Comparison of ENCODE assay signal across 9 cellular contexts in the genomic region with DNA sequence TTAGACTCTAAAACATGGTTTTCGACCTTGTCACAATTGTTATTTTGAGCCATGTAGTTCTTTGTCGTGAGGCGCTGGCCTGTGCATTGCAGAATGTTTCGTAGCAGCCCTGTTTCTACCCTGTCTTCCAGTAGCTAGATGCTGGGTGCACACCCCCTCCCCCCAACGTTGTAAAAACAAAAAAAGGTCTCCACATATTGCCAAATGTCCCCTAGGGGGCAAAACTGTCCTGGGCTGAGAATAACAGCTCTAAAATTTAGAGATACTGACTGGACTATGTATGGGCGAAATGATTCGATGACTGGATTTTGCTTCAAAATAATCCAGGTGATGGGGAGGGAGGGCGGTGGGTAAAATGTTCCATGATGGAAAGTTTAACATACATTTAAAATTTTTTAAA.
A peak's percentile ranks its signal among the peaks of the same experiment; 100 is the strongest.
DNase-seq lines count a peak whose midpoint lies in the region; ATAC-seq lines count a peak whose summit lies in the region.
"Had no signal": no experiment of that assay in that cellular context is flagged by ENCODE, and none has a peak within 500 bp of the region (broad histone marks: within the 10 kb centered on the region; RNA-seq: fewer than 3 reads in every experiment).

No MANE protein-coding gene starts in this region.

- POLR2A ChIA-PET in CD8-positive, alpha-beta memory T cell (lab: Charles Lee) = interaction anchor here (3.7 kb wide), 1 partner anchor 125 kb away, joined by 22 read pairs; a partner anchor contains a TSS

- no peaks in the 10 kb centered on the region for H3K9me2 ChIP-seq in GM23248 (ENCODE audit: insufficient read depth)

- H3K4me3 ChIP-seq in CD8-positive, alpha-beta memory T cell (ENCODE audit: low read length) = no peak overlapping the region
- H3K4me3 ChIP-seq in GM23248 = no peak overlapping the region

- 83% methylated on average over 8 of the region's 8 CpGs for WGBS in GM23248 (ENCODE audit: low coverage in 1 of 2, low lambda C conversion rate in 2 of 2, missing lambda C conversion rate in 2 of 2), 2 experiments

- ATAC-seq in GM21825 (IDR thresholded peaks at IDR 0.05; ENCODE audit: unreplicated experiment) (no peak), GM21526 (IDR thresholded peaks at IDR 0.05; ENCODE audit: low FRiP score, unreplicated experiment) (no peak), Right ventricle myocardium superior (ENCODE audit: poor library complexity) (no peak)

- H3K36me3 ChIP-seq in CD8-positive, alpha-beta memory T cell (ENCODE audit: insufficient read depth, low read length) = no peaks in the 10 kb centered on the region
- H3K36me3 ChIP-seq in GM23248 (ENCODE audit: low read depth) = no peaks in the 10 kb centered on the region

- peak overlapping the region; percentile 32 to 98 (median 90) for H3K27ac Mint-ChIP-seq in CD8-positive, alpha-beta memory T cell
- H3K27ac Mint-ChIP-seq in T-helper 2 cell treated with Interferon-gamma antibody and Interleukin-4, amounts not matched to agents 5 μg/mL and 100 μg/mL, for 36 hours = peak overlapping the region; percentile 1

- no peak for DNase-seq in CD8-positive, alpha-beta memory T cell
- DNase-seq in GM23248 (peak; percentile 20), left kidney (ENCODE audit: low read depth, low spot score) (peak; percentile 12), NCI-H2171 (lab: John Stamatoyannopoulos, UW) (no peak), Right ventricle myocardium superior (no peak)
- DNase-seq in T-helper 2 cell treated with Interferon-gamma antibody and Interleukin-4, amounts not matched to agents 5 μg/mL and 100 μg/mL, for 36 hours (ENCODE audit: low spot score) = peak; percentile 38
- DNase-seq: natural killer cell had no signal

- H3K27ac ChIP-seq in CD8-positive, alpha-beta memory T cell (ENCODE audit: low read depth, low read length) = no peak overlapping the region
- no peak overlapping the region for H3K27ac ChIP-seq in GM23248

- no peaks in the 10 kb centered on the region for H3K9me3 ChIP-seq in CD8-positive, alpha-beta memory T cell (ENCODE audit: low read length)
- no peaks in the 10 kb centered on the region for H3K9me3 ChIP-seq in GM23248 (ENCODE audit: low read depth)

- H3K4me2 ChIP-seq in GM23248 (ENCODE audit: unreplicated experiment) = no peak overlapping the region

- in situ Hi-C loops in GM23248 (cut with MboI) = no loop called here

- CTCF ChIA-PET in CD8-positive, alpha-beta memory T cell (lab: Charles Lee) = interaction anchor here (4.6 kb wide), 1 partner anchor 127 kb away, joined by 41 read pairs; a partner anchor contains a TSS

- no peaks in the 10 kb centered on the region for H3K27me3 ChIP-seq in CD8-positive, alpha-beta memory T cell (ENCODE audit: insufficient read depth, low read length, poor library complexity, severe bottlenecking)
- H3K27me3 ChIP-seq in GM23248 (replicated peaks; ENCODE audit: insufficient read depth) = no peaks in the 10 kb centered on the region

- no peaks in the 10 kb centered on the region for H4K20me1 ChIP-seq in GM23248 (ENCODE audit: insufficient read depth)

- intact Hi-C loops in Right ventricle myocardium superior (cut with DNase I) = no loop called here

- H3K9ac ChIP-seq in GM23248 = no peak overlapping the region

- H2AFZ ChIP-seq in GM23248 = no peak overlapping the region

- peaks cover 67% of the 10 kb centered on the region for H3K4me1 ChIP-seq in CD8-positive, alpha-beta memory T cell (ENCODE audit: insufficient read depth, low read length)
- H3K4me1 ChIP-seq in GM23248 (ENCODE audit: insufficient read depth) = peaks cover 34% of the 10 kb centered on the region

- H3K4me1 Mint-ChIP-seq in CD8-positive, alpha-beta memory T cell = peaks cover 63 to 72% (median 71%) of the 10 kb centered on the region in 3 donors
- H3K4me1 Mint-ChIP-seq in T-helper 2 cell treated with Interferon-gamma antibody and Interleukin-4, amounts not matched to agents 5 μg/mL and 100 μg/mL, for 36 hours (ENCODE audit: low read depth) = peaks cover 64% of the 10 kb centered on the region

- H3K9me3 Mint-ChIP-seq in CD8-positive, alpha-beta memory T cell = no peaks in the 10 kb centered on the region
- peaks cover 4% of the 10 kb centered on the region for H3K9me3 Mint-ChIP-seq in T-helper 2 cell treated with Interferon-gamma antibody and Interleukin-4, amounts not matched to agents 5 μg/mL and 100 μg/mL, for 36 hours
- H3K9me3 Mint-ChIP-seq: natural killer cell had no signal

- no peaks in the 10 kb centered on the region for H3K27me3 Mint-ChIP-seq in CD8-positive, alpha-beta memory T cell
- H3K27me3 Mint-ChIP-seq in T-helper 2 cell treated with Interferon-gamma antibody and Interleukin-4, amounts not matched to agents 5 μg/mL and 100 μg/mL, for 36 hours (ENCODE audit: low read depth) = no peaks in the 10 kb centered on the region

- peaks cover 21% of the 10 kb centered on the region; the same call in 1 of the 2 replicates for H3F3A ChIP-seq in GM23248 (ENCODE audit: insufficient read depth)

- no peaks in the 10 kb centered on the region for H3K79me2 ChIP-seq in GM23248 (ENCODE audit: insufficient read depth)

- no peaks in the 10 kb centered on the region for H3K36me3 Mint-ChIP-seq in CD8-positive, alpha-beta memory T cell
- H3K36me3 Mint-ChIP-seq in T-helper 2 cell treated with Interferon-gamma antibody and Interleukin-4, amounts not matched to agents 5 μg/mL and 100 μg/mL, for 36 hours (ENCODE audit: low read depth) = peaks cover 9% of the 10 kb centered on the region
- H3K36me3 Mint-ChIP-seq: natural killer cell had no signal

- peak overlapping the region in 3 of 7 donors; percentile 15 to 45 (median 40) for H3K4me3 Mint-ChIP-seq in CD8-positive, alpha-beta memory T cell
- H3K4me3 Mint-ChIP-seq in T-helper 2 cell treated with Interferon-gamma antibody and Interleukin-4, amounts not matched to agents 5 μg/mL and 100 μg/mL, for 36 hours = no peak overlapping the region
- H3K4me3 Mint-ChIP-seq: natural killer cell had no signal

Comparison
In these comparisons a context has a peak if more than half of its experiments do, and no peak if none do; other contexts are left out.
1. DNase-seq: peak in GM23248 (single experiment), T-helper 2 cell treated with Interferon-gamma antibody and Interleukin-4, amounts not matched to agents 5 μg/mL and 100 μg/mL, for 36 hours (single experiment) and left kidney (single experiment); none in CD8-positive, alpha-beta memory T cell (0 of 5), NCI-H2171 (single experiment) and Right ventricle myocardium superior (single experiment).